10 cellular contexts compared by ENCODE assay signal in the genomic region with DNA sequence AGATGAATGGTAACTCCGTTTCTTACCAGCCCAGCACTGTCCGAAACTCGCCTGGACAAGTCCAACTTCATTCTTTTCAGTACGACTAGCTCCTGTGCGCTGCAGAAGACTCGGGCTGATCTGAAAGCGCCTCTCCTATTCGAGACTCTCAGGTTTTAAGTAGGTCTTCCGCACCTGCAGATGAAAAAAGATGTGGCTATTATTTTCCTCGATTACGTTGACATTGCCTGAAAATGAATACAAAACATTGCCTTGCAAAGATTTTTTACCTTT.
DNase-seq lines count a peak whose midpoint lies in the region; ATAC-seq and TF ChIP-seq lines count a peak whose summit lies in the region.
"Had no signal": no experiment of that assay in that cellular context is flagged by ENCODE, and none has a peak within 500 bp of the region (broad histone marks: within the 10 kb centered on the region; RNA-seq: fewer than 3 reads in every experiment).

No MANE protein-coding gene starts in this region.

- H3K79me2 ChIP-seq in GM23338 (replicated peaks; ENCODE audit: insufficient read depth) (no peaks in the 10 kb centered on the region), SK-N-SH (ENCODE audit: insufficient read depth) (no peaks in the 10 kb centered on the region)

- no peak for DNase-seq in GM23338 (ENCODE audit: low spot score)
- DNase-seq in NCI-H748 (lab: John Stamatoyannopoulos, UW; ENCODE audit: unreplicated experiment), result peak; percentile 52
- DNase-seq in activated CD4-positive, CD25-positive, alpha-beta regulatory T cell treated with anti-CD3 and anti-CD28 coated beads, Interleukin-2, amount 50 U/mL, for 72 hours, result no peak
- no peak for DNase-seq in activated CD4-positive, alpha-beta T cell treated with anti-CD3 and anti-CD28 coated beads for 48 hours
- DNase-seq in SK-N-SH, result no peak
- no peak for DNase-seq in GM19240 (ENCODE audit: insufficient read length, low spot score)
- DNase-seq: heart left ventricle had no signal

- POLR2A ChIA-PET in SK-N-SH (lab: Yijun Ruan, JAX), result no interaction called here

- no peaks in the 10 kb centered on the region for H3K9me3 ChIP-seq in ectodermal cell (ENCODE audit: control insufficient read depth, low read length)
- H3K9me3 ChIP-seq in neuron (ENCODE audit: low read length), result no peaks in the 10 kb centered on the region
- H3K9me3 ChIP-seq in SK-N-SH, result no peaks in the 10 kb centered on the region
- H3K9me3 ChIP-seq: heart left ventricle had no signal

- no peak overlapping the region for H3K27ac Mint-ChIP-seq in GM23338

- H3K36me3 Mint-ChIP-seq in GM23338 (ENCODE audit: low read depth), result no peaks in the 10 kb centered on the region

- ATAC-seq in GM23338, result peak; percentile 34

- CTCF ChIA-PET in SK-N-SH (lab: Yijun Ruan, JAX), result no interaction called here

- peaks cover 20% of the 10 kb centered on the region for H3K27me3 Mint-ChIP-seq in GM23338 (ENCODE audit: insufficient read depth, low read depth, poor library complexity)

- H4K20me1 ChIP-seq in GM23338 (replicated peaks; ENCODE audit: insufficient read depth) (no peaks in the 10 kb centered on the region), SK-N-SH (ENCODE audit: insufficient read depth) (no peaks in the 10 kb centered on the region)

- H3K36me3 ChIP-seq in GM23338 (ENCODE audit: insufficient read depth) (no peaks in the 10 kb centered on the region), ectodermal cell (ENCODE audit: control insufficient read depth, insufficient read depth, low read length) (no peaks in the 10 kb centered on the region), neuron (ENCODE audit: insufficient read depth, low read length) (no peaks in the 10 kb centered on the region), SK-N-SH (replicated peaks in 1 of 2; ENCODE audit: control insufficient read depth in 1 of 2, insufficient read depth in 2 of 2, low read length in 1 of 2) (no peaks in the 10 kb centered on the region)
- H3K36me3 ChIP-seq: heart left ventricle had no signal

- H3K4me3 Mint-ChIP-seq in GM23338, result peak overlapping the region; percentile 70

- H3K9me2 ChIP-seq in GM23338 (ENCODE audit: insufficient read depth) (no peaks in the 10 kb centered on the region), SK-N-SH (no peaks in the 10 kb centered on the region)

- no peaks in the 10 kb centered on the region for H3F3A ChIP-seq in GM23338 (replicated peaks; ENCODE audit: low read depth)
- no peaks in the 10 kb centered on the region for H3F3A ChIP-seq in SK-N-SH (replicated peaks; ENCODE audit: insufficient read depth)

- H3K27ac ChIP-seq in GM23338 (ENCODE audit: low read depth) (no peak overlapping the region), ectodermal cell (ENCODE audit: insufficient read depth, low read depth, low read length, poor library complexity, severe bottlenecking) (no peak overlapping the region), SK-N-SH (ENCODE audit: low read depth in 2 of 2, low read length in 1 of 2) (no peak overlapping the region)
- H3K27ac ChIP-seq: heart left ventricle, KMS-11 had no signal

- 68 to 69% methylated on average over 11 of the region's 11 CpGs for WGBS in ectodermal cell, 2 experiments
- WGBS in SK-N-SH (ENCODE audit: low lambda C conversion rate), result 91% methylated on average over 11 of the region's 11 CpGs

- TF ChIP-seq RAD21 in SK-N-SH (IDR thresholded peaks at IDR 0.05; ENCODE audit: low read length), result no peak

- H3K4me2 ChIP-seq in GM23338 (peak overlapping the region; percentile 90), SK-N-SH (no peak overlapping the region)
- H3K4me2 ChIP-seq: KMS-11 had no signal

- peaks cover 32% of the 10 kb centered on the region for H3K27me3 ChIP-seq in GM23338 (ENCODE audit: insufficient read depth)
- H3K27me3 ChIP-seq in ectodermal cell (ENCODE audit: control insufficient read depth, insufficient read depth, low read length, poor library complexity, severe bottlenecking), result peaks cover 32% of the 10 kb centered on the region
- peaks cover 2% of the 10 kb centered on the region for H3K27me3 ChIP-seq in neuron (ENCODE audit: insufficient read depth, low read length)
- H3K27me3 ChIP-seq in SK-N-SH (ENCODE audit: insufficient read depth), result no peaks in the 10 kb centered on the region

- H3K9ac ChIP-seq in SK-N-SH, result no peak overlapping the region
- H3K9ac ChIP-seq: KMS-11 had no signal

- TF ChIP-seq CTCF in GM23338 (conservative IDR thresholded peaks at IDR 0.05; ENCODE audit: low read depth in 2 of 2) (no peak), SK-N-SH (IDR thresholded peaks at IDR 0.05) (no peak)

- TF ChIP-seq EP300 in SK-N-SH (IDR thresholded peaks at IDR 0.05; ENCODE audit: borderline replicate concordance in 1 of 2, low read depth in 1 of 2, low read length in 1 of 2), result no peak

- H3K4me1 ChIP-seq in GM23338 (ENCODE audit: insufficient read depth), result peaks cover 24% of the 10 kb centered on the region
- peaks cover 25% of the 10 kb centered on the region for H3K4me1 ChIP-seq in ectodermal cell (ENCODE audit: control insufficient read depth, insufficient read depth, low read length)
- peaks cover 22% of the 10 kb centered on the region for H3K4me1 ChIP-seq in neuron (ENCODE audit: insufficient read depth, low read length)
- H3K4me1 ChIP-seq in SK-N-SH (ENCODE audit: control insufficient read depth in 1 of 2, insufficient read depth in 2 of 2, low read depth in 1 of 2, low read length in 1 of 2), result peaks cover 0 to 21% of the 10 kb centered on the region in 2 experiments; a peak in 2 of 4 replicates

- peaks cover 32% of the 10 kb centered on the region for H3K4me1 Mint-ChIP-seq in GM23338

- H3K9me3 Mint-ChIP-seq in GM23338, result no peaks in the 10 kb centered on the region; the same call in 2 of the 3 replicates

- peak overlapping the region; percentile 65 for H3K4me3 ChIP-seq in GM23338
- peak overlapping the region; percentile 34 for H3K4me3 ChIP-seq in ectodermal cell (ENCODE audit: insufficient read depth, low read depth, low read length)
- peak overlapping the region; percentile 24 for H3K4me3 ChIP-seq in neuron (ENCODE audit: low read length)
- no peak overlapping the region for H3K4me3 ChIP-seq in SK-N-SH (ENCODE audit: low read depth in 2 of 2, low read length in 1 of 2)

- H2AFZ ChIP-seq in GM23338 (peak overlapping the region; percentile 97), neuron (ENCODE audit: low read depth, low read length) (no peak overlapping the region), SK-N-SH (ENCODE audit: low read depth) (no peak overlapping the region)

TF ChIP-seq in SK-N-SH, 30 proteins besides CTCF, POLR2A, EP300 and RAD21:
- TF ChIP-seq TCF12 (IDR thresholded peaks at IDR 0.05) (no peak), RCOR1 (IDR thresholded peaks at IDR 0.05; ENCODE audit: low read length) (no peak), EZH2phosphoT487 (IDR thresholded peaks at IDR 0.05; ENCODE audit: borderline replicate concordance, low read depth) (no peak), RXRA (IDR thresholded peaks at IDR 0.05; ENCODE audit: borderline replicate concordance, low read depth) (no peak), MEF2A (IDR thresholded peaks at IDR 0.05; ENCODE audit: borderline replicate concordance, low read depth) (no peak), ELF1 (IDR thresholded peaks at IDR 0.05) (no peak), FOSL2 (IDR thresholded peaks at IDR 0.05; ENCODE audit: borderline replicate concordance, low read depth) (no peak), FOXJ3 (CRISPR knock-in tag; IDR thresholded peaks at IDR 0.05) (no peak), SIN3A (IDR thresholded peaks at IDR 0.05; ENCODE audit: borderline replicate concordance, low read depth, low read length) (no peak), CHD2 (IDR thresholded peaks at IDR 0.05; ENCODE audit: low read length, partially characterized antibody) (no peak), RFX5 (IDR thresholded peaks at IDR 0.05; ENCODE audit: low read length) (no peak), NRF1 (IDR thresholded peaks at IDR 0.05; ENCODE audit: low read depth, low read length) (no peak), MXI1 (IDR thresholded peaks at IDR 0.05; ENCODE audit: low read depth, low read length) (no peak), SMC3 (IDR thresholded peaks at IDR 0.05; ENCODE audit: low read depth, low read length) (no peak)
- TF ChIP-seq, protein P1, sequence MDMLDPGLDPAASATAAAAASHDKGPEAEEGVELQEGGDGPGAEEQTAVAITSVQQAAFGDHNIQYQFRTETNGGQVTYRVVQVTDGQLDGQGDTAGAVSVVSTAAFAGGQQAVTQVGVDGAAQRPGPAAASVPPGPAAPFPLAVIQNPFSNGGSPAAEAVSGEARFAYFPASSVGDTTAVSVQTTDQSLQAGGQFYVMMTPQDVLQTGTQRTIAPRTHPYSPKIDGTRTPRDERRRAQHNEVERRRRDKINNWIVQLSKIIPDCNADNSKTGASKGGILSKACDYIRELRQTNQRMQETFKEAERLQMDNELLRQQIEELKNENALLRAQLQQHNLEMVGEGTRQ (IDR thresholded peaks at IDR 0.05; ENCODE audit: borderline replicate concordance, low read depth, low read length), result no peak
- TF ChIP-seq, protein P2, sequence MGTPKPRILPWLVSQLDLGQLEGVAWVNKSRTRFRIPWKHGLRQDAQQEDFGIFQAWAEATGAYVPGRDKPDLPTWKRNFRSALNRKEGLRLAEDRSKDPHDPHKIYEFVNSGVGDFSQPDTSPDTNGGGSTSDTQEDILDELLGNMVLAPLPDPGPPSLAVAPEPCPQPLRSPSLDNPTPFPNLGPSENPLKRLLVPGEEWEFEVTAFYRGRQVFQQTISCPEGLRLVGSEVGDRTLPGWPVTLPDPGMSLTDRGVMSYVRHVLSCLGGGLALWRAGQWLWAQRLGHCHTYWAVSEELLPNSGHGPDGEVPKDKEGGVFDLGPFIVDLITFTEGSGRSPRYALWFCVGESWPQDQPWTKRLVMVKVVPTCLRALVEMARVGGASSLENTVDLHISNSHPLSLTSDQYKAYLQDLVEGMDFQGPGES (IDR thresholded peaks at IDR 0.05; ENCODE audit: low read depth, low read length), result no peak

Comparison
In these comparisons a context has a peak if more than half of its experiments do, and no peak if none do; other contexts are left out.
1. H3K4me3 ChIP-seq: peak in GM23338 (single experiment), ectodermal cell (single experiment) and neuron (single experiment); none in SK-N-SH (0 of 2).